12 cellular contexts compared by ENCODE assay signal in genomic region chr12:53439582-53439981, GRCh38. TPM values are rescaled to one million over a fixed set of nuclear protein-coding genes. Genes with fewer than 3 reads are reported as not detected.
DNase-seq lines count a peak whose midpoint lies in the region; ATAC-seq and TF ChIP-seq lines count a peak whose summit lies in the region.
"Not testable (repeated sequence)": the region's sequence is repeated elsewhere in the genome, so short reads cannot be mapped to it uniquely, and the experiment has no call there.
"Had no signal": no experiment of that assay in that cellular context is flagged by ENCODE, and none has a peak within 500 bp of the region (broad histone marks: within the 10 kb centered on the region; RNA-seq: fewer than 3 reads in every experiment).

No MANE protein-coding gene starts in this region.

- H3K9me3 ChIP-seq in CD8-positive, alpha-beta T cell (ENCODE audit: low read length) = not testable (repeated sequence)

- H3K27ac ChIP-seq in CD8-positive, alpha-beta T cell (ENCODE audit: low read depth, low read length) = not testable (repeated sequence)

- H3K27ac Mint-ChIP-seq in CD8-positive, alpha-beta T cell; nephron progenitor cell: not testable (repeated sequence)
- H3K27ac Mint-ChIP-seq in activated CD4-positive, alpha-beta T cell treated with anti-CD3 and anti-CD28 coated beads, Interleukin-2, amount 10 ng/mL, durations not matched to agents 24 days and 14 days = peak overlapping the region; percentile 64
- H3K27ac Mint-ChIP-seq in endothelial cell (ENCODE audit: unreplicated experiment) = peak overlapping the region; percentile 34
- peak overlapping the region; percentile 41 for H3K27ac Mint-ChIP-seq in type B pancreatic cell

- H3K27me3 Mint-ChIP-seq in CD8-positive, alpha-beta T cell (ENCODE audit: low read depth); activated CD4-positive, alpha-beta T cell treated with anti-CD3 and anti-CD28 coated beads, Interleukin-2, amount 10 ng/mL, durations not matched to agents 24 days and 14 days; endothelial cell (ENCODE audit: unreplicated experiment); nephron progenitor cell (ENCODE audit: low read depth, poor library complexity); type B pancreatic cell: not testable (repeated sequence)

- H3K4me1 ChIP-seq in CD8-positive, alpha-beta T cell (ENCODE audit: insufficient read depth, low read length) = peaks cover 20% of the 10 kb centered on the region

- POLR2A ChIA-PET in CD8-positive, alpha-beta T cell (lab: Charles Lee) = interaction anchor here (1.0 kb wide), 1 partner anchor 119 kb away, joined by 3 read pairs; no protein-coding TSS in a partner anchor

- CTCF ChIA-PET in CD8-positive, alpha-beta T cell (lab: Charles Lee) = interaction anchor here (1.9 kb wide), 1 partner anchor 87 kb away, joined by 7 read pairs; no protein-coding TSS in a partner anchor

- not testable (repeated sequence) for H3K4me3 ChIP-seq in CD8-positive, alpha-beta T cell (ENCODE audit: low read depth, low read length)

- not testable (repeated sequence) for TF ChIP-seq CTCF in CD8-positive, alpha-beta T cell (IDR thresholded peaks at IDR 0.05); endothelial cell (IDR thresholded peaks at IDR 0.05; ENCODE audit: unreplicated experiment); nephron progenitor cell (IDR thresholded peaks at IDR 0.05); type B pancreatic cell (conservative IDR thresholded peaks at IDR 0.05)

- H3K36me3 ChIP-seq in CD8-positive, alpha-beta T cell (ENCODE audit: insufficient read depth, low read length) = not testable (repeated sequence)

- H3K4me3 Mint-ChIP-seq in CD8-positive, alpha-beta T cell = peak overlapping the region; percentile 30
- peak overlapping the region; percentile 41 for H3K4me3 Mint-ChIP-seq in activated CD4-positive, alpha-beta T cell treated with anti-CD3 and anti-CD28 coated beads, Interleukin-2, amount 10 ng/mL, durations not matched to agents 24 days and 14 days
- not testable (repeated sequence) for H3K4me3 Mint-ChIP-seq in endothelial cell (ENCODE audit: unreplicated experiment)
- H3K4me3 Mint-ChIP-seq in nephron progenitor cell = peak overlapping the region; percentile 44
- peak overlapping the region; percentile 72 for H3K4me3 Mint-ChIP-seq in type B pancreatic cell

- not testable (repeated sequence) for H3K9me3 Mint-ChIP-seq in CD8-positive, alpha-beta T cell; activated CD4-positive, alpha-beta T cell treated with anti-CD3 and anti-CD28 coated beads, Interleukin-2, amount 10 ng/mL, durations not matched to agents 24 days and 14 days; endothelial cell (ENCODE audit: unreplicated experiment); nephron progenitor cell; type B pancreatic cell

- ATAC-seq in CD8-positive, alpha-beta T cell = not testable (repeated sequence)

- H3K36me3 Mint-ChIP-seq in CD8-positive, alpha-beta T cell = peaks cover 21% of the 10 kb centered on the region
- peaks cover 20% of the 10 kb centered on the region for H3K36me3 Mint-ChIP-seq in activated CD4-positive, alpha-beta T cell treated with anti-CD3 and anti-CD28 coated beads, Interleukin-2, amount 10 ng/mL, durations not matched to agents 24 days and 14 days (ENCODE audit: low read depth)
- H3K36me3 Mint-ChIP-seq in endothelial cell (ENCODE audit: low read depth, unreplicated experiment); type B pancreatic cell: not testable (repeated sequence)
- H3K36me3 Mint-ChIP-seq in nephron progenitor cell (ENCODE audit: low read depth) = peaks cover 15% of the 10 kb centered on the region

- DNase-seq in CD8-positive, alpha-beta T cell; activated CD4-positive, alpha-beta T cell treated with anti-CD3 and anti-CD28 coated beads, Interleukin-2, amount 10 ng/mL, durations not matched to agents 24 days and 14 days; endothelial cell (ENCODE audit: low spot score); nephron progenitor cell; type B pancreatic cell (ENCODE audit: extremely low spot score, unreplicated experiment): not testable (repeated sequence)
- DNase-seq in activated effector memory CD4-positive, alpha-beta T cell treated with anti-CD3 and anti-CD28 coated beads, Interleukin-2, amount 50 U/mL, for 16 hours = peak; percentile 9

- peaks cover 31% of the 10 kb centered on the region for H3K4me1 Mint-ChIP-seq in CD8-positive, alpha-beta T cell (ENCODE audit: low read depth)
- H3K4me1 Mint-ChIP-seq in activated CD4-positive, alpha-beta T cell treated with anti-CD3 and anti-CD28 coated beads, Interleukin-2, amount 10 ng/mL, durations not matched to agents 24 days and 14 days = peaks cover 20% of the 10 kb centered on the region
- H3K4me1 Mint-ChIP-seq in endothelial cell (ENCODE audit: unreplicated experiment) (peaks cover 20% of the 10 kb centered on the region), nephron progenitor cell (peaks cover 27% of the 10 kb centered on the region), type B pancreatic cell (ENCODE audit: unreplicated experiment) (peaks cover 25% of the 10 kb centered on the region)

- not testable (repeated sequence) for H3K27me3 ChIP-seq in CD8-positive, alpha-beta T cell (ENCODE audit: insufficient read depth, low read length)

- intact Hi-C loops in CD8-positive, alpha-beta T cell (cut with DNase I, micrococcal nuclease); activated CD4-positive, alpha-beta T cell treated with anti-CD3 and anti-CD28 coated beads, Interleukin-2, amount 10 ng/mL, durations not matched to agents 24 days and 14 days (cut with micrococcal nuclease): not testable (repeated sequence)

RNA-seq across cellular contexts. Expression of gene PRR13, which starts 2.0 kb away (rescaled TPM):
- total RNA-seq in CD8-positive, alpha-beta T cell = 100 to 1,000 TPM; 131 to 155 TPM
- 201 and 211 TPM in 2 replicates for total RNA-seq in activated CD4-positive, alpha-beta T cell treated with anti-CD3 and anti-CD28 coated beads, Interleukin-2, amount 10 ng/mL, durations not matched to agents 24 days and 14 days
- total RNA-seq in endothelial cell (ENCODE audit: unreplicated experiment) (131 TPM), type B pancreatic cell (ENCODE audit: low replicate concordance) (88.1 and 142 TPM in 2 replicates)

RNA-seq across cellular contexts. Expression of gene PCBP2, which starts 12.3 kb away (rescaled TPM):
- total RNA-seq in CD8-positive, alpha-beta T cell = 1,000 to 10,000 TPM; 1,250 to 1,255 TPM
- 942 and 960 TPM in 2 replicates for total RNA-seq in activated CD4-positive, alpha-beta T cell treated with anti-CD3 and anti-CD28 coated beads, Interleukin-2, amount 10 ng/mL, durations not matched to agents 24 days and 14 days
- total RNA-seq in endothelial cell (ENCODE audit: unreplicated experiment) (1,084 TPM), type B pancreatic cell (ENCODE audit: low replicate concordance) (825 and 1,222 TPM in 2 replicates)

RNA-seq across cellular contexts. Expression of gene AMHR2, which starts 15.9 kb away (rescaled TPM):
- total RNA-seq in CD8-positive, alpha-beta T cell = not detected
- 0.09 TPM in 1 of 2 replicates, not detected in the other for total RNA-seq in activated CD4-positive, alpha-beta T cell treated with anti-CD3 and anti-CD28 coated beads, Interleukin-2, amount 10 ng/mL, durations not matched to agents 24 days and 14 days
- 1.3 TPM for total RNA-seq in endothelial cell (ENCODE audit: unreplicated experiment)
- 1.6 and 2.4 TPM in 2 replicates for total RNA-seq in type B pancreatic cell (ENCODE audit: low replicate concordance)
- total RNA-seq: GM12878, GM23248, HT-29, M059J, Right ventricle myocardium superior, SJSA1 had no signal

RNA-seq across cellular contexts. Expression of gene SP1, which starts 59.6 kb away (rescaled TPM):
- total RNA-seq in CD8-positive, alpha-beta T cell = 10 to 100 TPM; 33.5 to 33.8 TPM
- total RNA-seq in activated CD4-positive, alpha-beta T cell treated with anti-CD3 and anti-CD28 coated beads, Interleukin-2, amount 10 ng/mL, durations not matched to agents 24 days and 14 days = 67.7 and 69.2 TPM in 2 replicates
- 69.5 TPM for total RNA-seq in endothelial cell (ENCODE audit: unreplicated experiment)
- total RNA-seq in type B pancreatic cell (ENCODE audit: low replicate concordance) = 82.9 and 99.5 TPM in 2 replicates

RNA-seq across cellular contexts. Expression of gene MAP3K12, which starts 59.7 kb away (rescaled TPM):
- total RNA-seq in CD8-positive, alpha-beta T cell = 10 to 100 TPM; 11.1 to 12.9 TPM
- total RNA-seq in activated CD4-positive, alpha-beta T cell treated with anti-CD3 and anti-CD28 coated beads, Interleukin-2, amount 10 ng/mL, durations not matched to agents 24 days and 14 days = 13.5 and 15.3 TPM in 2 replicates
- total RNA-seq in endothelial cell (ENCODE audit: unreplicated experiment) = 20.9 TPM
- total RNA-seq in type B pancreatic cell (ENCODE audit: low replicate concordance) = 10.6 and 31.6 TPM in 2 replicates
